In the genomic region with DNA sequence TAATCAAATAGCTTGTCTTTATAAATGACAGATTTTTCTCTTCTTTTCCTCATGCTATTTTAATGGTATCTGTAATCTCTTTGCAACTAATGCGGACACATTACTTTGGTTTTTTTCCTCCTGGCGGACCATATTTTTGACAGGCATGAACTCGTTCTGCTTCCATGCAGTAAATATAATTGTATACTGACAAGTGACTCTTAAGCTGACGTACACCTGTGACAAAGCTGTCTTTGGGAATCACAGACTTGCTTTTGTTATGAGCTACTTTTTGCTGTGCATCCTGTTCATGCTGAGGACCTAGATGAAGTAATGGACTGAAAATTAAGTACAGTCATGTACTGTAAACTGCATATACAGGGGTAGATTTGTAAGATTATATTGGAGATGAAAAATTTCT, we compare ENCODE assay signal across 5 cellular contexts.
"Had no signal": no experiment of that assay in that cellular context is flagged by ENCODE, and none has a peak within 500 bp of the region (broad histone marks: within the 10 kb centered on the region; RNA-seq: fewer than 3 reads in every experiment).

No MANE protein-coding gene starts in this region.

- H3K4me3 ChIP-seq: GM23338, K562 had no signal

- DNase-seq: H9, HCEC 1CT, IMR-90 had no signal

- H3K4me2 ChIP-seq: GM23338 had no signal

- H2AFZ ChIP-seq: GM23338 had no signal
